ENCODE assay signal across 4 cellular contexts in genomic region chr13:37472266-37472665, GRCh38.
A peak's percentile ranks its signal among the peaks of the same experiment; 100 is the strongest.
TF ChIP-seq lines count a peak whose summit lies in the region.

No MANE protein-coding gene starts in this region.

TF ChIP-seq in A549, 52 proteins besides CTCF, POLR2A, EP300 and RAD21:
- TF ChIP-seq MAFK (IDR thresholded peaks at IDR 0.05; ENCODE audit: partially characterized antibody), result peak; percentile 51

TF ChIP-seq in IMR-90, 13 proteins besides CTCF, POLR2A, EP300 and RAD21:
- peak; percentile 58 for TF ChIP-seq MAFK (IDR thresholded peaks at IDR 0.05; ENCODE audit: low read depth, low read length)

TF ChIP-seq in K562, 482 proteins besides CTCF, POLR2A, EP300 and RAD21:
- peak; percentile 3 for TF ChIP-seq NFYB (IDR thresholded peaks at IDR 0.05; ENCODE audit: extremely low read depth, insufficient read length)

TF ChIP-seq in HepG2, 621 proteins besides CTCF, POLR2A, EP300 and RAD21:
- peak in 1 of 2 experiments; percentile 62; a peak in 2 of 4 replicates for TF ChIP-seq MAFK (conservative IDR thresholded peaks at IDR 0.05 in 1 of 2, IDR thresholded peaks at IDR 0.05 in 1 of 2; ENCODE audit: low read length in 2 of 2)
- TF ChIP-seq MAFF (IDR thresholded peaks at IDR 0.05; ENCODE audit: low read depth, low read length), result peak; percentile 57; the same call in 1 of the 2 replicates
